In genomic region chr19:45643024-45643926, GRCh38 we compare ENCODE assay signal across 8 cellular contexts. TPM values are rescaled to one million over a fixed set of nuclear protein-coding genes. Genes with fewer than 3 reads are reported as not detected.
DNase-seq lines count a peak whose midpoint lies in the region; ATAC-seq and TF ChIP-seq lines count a peak whose summit lies in the region.

No MANE protein-coding gene starts in this region.

- H3K27ac ChIP-seq in gastroesophageal sphincter: no peak overlapping the region
- H3K27ac ChIP-seq in thyroid gland: no peak overlapping the region

- intact Hi-C loops in thyroid gland (cut with DNase I): loop anchor here (2.0 to 5.0 kb wide), 2 partner anchors 34 to 121 kb away; no protein-coding TSS in a partner anchor

- H3K4me3 ChIP-seq in AG09309 (ENCODE audit: control insufficient read depth, low read depth, low read length) (no peak overlapping the region), gastroesophageal sphincter (no peak overlapping the region), thyroid gland (replicated peaks in 1 of 3) (no peak overlapping the region)

- in situ Hi-C loops in SK-MEL-5 (cut with HindIII; ENCODE audit: low pct_unique_long_range_greater_than_20kb, low sequenced_read_pairs): no loop called here

- ATAC-seq in GM19467 (IDR thresholded peaks at IDR 0.05; ENCODE audit: unreplicated experiment): peak; percentile 34
- peak; percentile 25 for ATAC-seq in gastroesophageal sphincter
- ATAC-seq in omental fat pad (ENCODE audit: low FRiP score): peak; percentile 19

- DNase-seq in AG09309 (ENCODE audit: low read depth): no peak
- peak; percentile 94 for DNase-seq in NAMALWA (ENCODE audit: low spot score)
- DNase-seq in SK-MEL-5 (ENCODE audit: low read depth, low spot score): peak; percentile 85
- peak; percentile 86 to 94 (median 90) for DNase-seq in activated naive CD4-positive, alpha-beta T cell (lab: John Stamatoyannopoulos, UW)
- peak; percentile 82 for DNase-seq in omental fat pad (ENCODE audit: low spot score)
- DNase-seq in thyroid gland: peak; percentile 80 to 81

- peaks cover 54% of the 10 kb centered on the region for H3K27me3 ChIP-seq in gastroesophageal sphincter
- peaks cover 12% of the 10 kb centered on the region for H3K27me3 ChIP-seq in thyroid gland

- no peak for TF ChIP-seq EP300 in gastroesophageal sphincter (IDR thresholded peaks at IDR 0.05)

- H3K36me3 ChIP-seq in gastroesophageal sphincter (no peaks in the 10 kb centered on the region), thyroid gland (no peaks in the 10 kb centered on the region)

- no peaks in the 10 kb centered on the region for H3K9me3 ChIP-seq in gastroesophageal sphincter
- no peaks in the 10 kb centered on the region for H3K9me3 ChIP-seq in thyroid gland

- WGBS in gastroesophageal sphincter (ENCODE audit: low coverage in 1 of 2), 2 donors: 0 to 4% methylated on average over 5 to 8 of the region's 39 CpGs
- WGBS in thyroid gland, 2 donors: 5 to 8% methylated on average over 30 to 37 of the region's 39 CpGs

- H3K4me1 ChIP-seq in gastroesophageal sphincter (peaks cover 0 to 63% (median 18%) of the 10 kb centered on the region in 3 donors), thyroid gland (peaks cover 17 to 43% of the 10 kb centered on the region in 2 donors)

- TF ChIP-seq POLR2A in gastroesophageal sphincter (IDR thresholded peaks at IDR 0.05) (no peak), thyroid gland (IDR thresholded peaks at IDR 0.05) (no peak)

- TF ChIP-seq CTCF in AG09309 (IDR thresholded peaks at IDR 0.05; ENCODE audit: control insufficient read depth, insufficient read depth, low read depth, low read length, missing control alignments) (peak; percentile 99), gastroesophageal sphincter (IDR thresholded peaks at IDR 0.05) (peak; percentile 93 to 99 (median 97)), omental fat pad (IDR thresholded peaks at IDR 0.05) (peak in 2 of 3 donors; percentile 86 to 98), thyroid gland (IDR thresholded peaks at IDR 0.05) (peak; percentile 95 to 99 (median 97))

RNA-seq across cellular contexts. Expression of gene EML2, which starts 4.1 kb away (rescaled TPM):
- total RNA-seq in SK-MEL-5 (2014; rRNA removed; shearing (Covaris generic)): 42.8 and 46.8 TPM in 2 replicates
- polyA plus RNA-seq in SK-MEL-5 (2015; cell fraction: cytosol; rRNA removed): 62.0 and 62.1 TPM in 2 replicates
- polyA plus RNA-seq in SK-MEL-5 (2015; cell fraction: nucleus; rRNA removed): 113 and 139 TPM in 2 replicates
- total RNA-seq in gastroesophageal sphincter (10 to 100 TPM; 18.3 to 29.2 (median 18.9) TPM), omental fat pad (10 to 100 TPM; 18.0 to 22.4 (median 19.9) TPM), thyroid gland (100 to 1,000 TPM in 1 of 4 donors, 10 to 100 TPM in 3; 33.1 to 148 (median 36.8) TPM)

RNA-seq across cellular contexts. Expression of gene GIPR, which starts 24.7 kb away (rescaled TPM):
- total RNA-seq in SK-MEL-5 (2014; rRNA removed; shearing (Covaris generic)): 0.05 TPM in 1 of 2 replicates, not detected in the other
- polyA plus RNA-seq in SK-MEL-5 (2015; cell fraction: cytosol; rRNA removed): 0.02 TPM in 1 of 2 replicates, not detected in the other
- polyA plus RNA-seq in SK-MEL-5 (2015; cell fraction: nucleus; rRNA removed): 1.9 and 4.7 TPM in 2 replicates
- total RNA-seq in gastroesophageal sphincter: under 1 TPM in 1 of 4 donors, not detected in 3; 0.54 TPM
- 1 to 10 TPM; 1.1 to 8.7 (median 2.5) TPM for total RNA-seq in omental fat pad
- 1 to 10 TPM in 3 of 4 donors, under 1 TPM in 1; 0.45 to 1.5 (median 1.2) TPM for total RNA-seq in thyroid gland

RNA-seq across cellular contexts. Expression of gene GPR4, which starts 41.3 kb away (rescaled TPM):
- 0.24 TPM in 1 of 2 replicates, not detected in the other for total RNA-seq in SK-MEL-5 (2014; rRNA removed; shearing (Covaris generic))
- polyA plus RNA-seq in SK-MEL-5 (2015; cell fraction: cytosol; rRNA removed): 0.11 and 0.27 TPM in 2 replicates
- polyA plus RNA-seq in SK-MEL-5 (2015; cell fraction: nucleus; rRNA removed): 0.11 and 0.42 TPM in 2 replicates
- total RNA-seq in gastroesophageal sphincter (1 to 10 TPM in 3 of 4 donors, under 1 TPM in 1; 0.62 to 4.4 (median 2.8) TPM), omental fat pad (10 to 100 TPM in 3 of 4 donors, 1 to 10 TPM in 1; 6.0 to 29.4 (median 12.0) TPM), thyroid gland (1 to 10 TPM; 3.6 to 9.4 (median 5.6) TPM)

RNA-seq across cellular contexts. Expression of gene SNRPD2, which starts 48.5 kb away (rescaled TPM):
- total RNA-seq in SK-MEL-5 (2014; rRNA removed; shearing (Covaris generic)): 480 and 520 TPM in 2 replicates
- polyA plus RNA-seq in SK-MEL-5 (2015; cell fraction: cytosol; rRNA removed): 156 and 227 TPM in 2 replicates
- polyA plus RNA-seq in SK-MEL-5 (2015; cell fraction: nucleus; rRNA removed): 31.3 and 33.0 TPM in 2 replicates
- total RNA-seq in gastroesophageal sphincter (100 to 1,000 TPM; 113 to 201 (median 152) TPM), omental fat pad (100 to 1,000 TPM; 104 to 194 (median 148) TPM), thyroid gland (100 to 1,000 TPM; 133 to 279 (median 192) TPM)

RNA-seq across cellular contexts. Expression of gene QPCTL, which starts 49.2 kb away (rescaled TPM):
- total RNA-seq in SK-MEL-5 (2014; rRNA removed; shearing (Covaris generic)): 10.0 and 14.3 TPM in 2 replicates
- polyA plus RNA-seq in SK-MEL-5 (2015; cell fraction: cytosol; rRNA removed): 29.0 and 34.5 TPM in 2 replicates
- polyA plus RNA-seq in SK-MEL-5 (2015; cell fraction: nucleus; rRNA removed): 32.1 and 81.1 TPM in 2 replicates
- total RNA-seq in gastroesophageal sphincter: 1 to 10 TPM; 2.7 to 6.6 (median 4.2) TPM
- 1 to 10 TPM; 2.7 to 5.8 (median 5.2) TPM for total RNA-seq in omental fat pad
- total RNA-seq in thyroid gland: 10 to 100 TPM in 2 of 4 donors, 1 to 10 TPM in 2; 5.4 to 16.3 (median 12.5) TPM
